Comparison of ENCODE assay signal across 13 cellular contexts in genomic region chr5:151805414-151806225, GRCh38. TPM values are rescaled to one million over a fixed set of nuclear protein-coding genes. Genes with fewer than 3 reads are reported as not detected.
DNase-seq lines count a peak whose midpoint lies in the region; ATAC-seq and TF ChIP-seq lines count a peak whose summit lies in the region.
"Had no signal": no experiment of that assay in that cellular context is flagged by ENCODE, and none has a peak within 500 bp of the region (broad histone marks: within the 10 kb centered on the region; RNA-seq: fewer than 3 reads in every experiment).

No MANE protein-coding gene starts in this region.

- H3K27ac Mint-ChIP-seq in activated T-cell treated with anti-CD3 and anti-CD28 coated beads, Interleukin-2, amount 50 U/mL, for 24 hours = peak overlapping the region; percentile 61

- H3K9me3 ChIP-seq in SK-N-MC (ENCODE audit: low read depth, low read length) = no peaks in the 10 kb centered on the region
- H3K9me3 ChIP-seq in heart left ventricle = no peaks in the 10 kb centered on the region
- no peaks in the 10 kb centered on the region for H3K9me3 ChIP-seq in subcutaneous abdominal adipose tissue (ENCODE audit: control insufficient read depth in 5 of 5, low read length in 5 of 5)
- H3K9me3 ChIP-seq: thoracic aorta had no signal

- peaks cover 54% of the 10 kb centered on the region for H3K4me1 Mint-ChIP-seq in activated T-cell treated with anti-CD3 and anti-CD28 coated beads, Interleukin-2, amount 50 U/mL, for 24 hours (ENCODE audit: low read depth)

- H3K36me3 Mint-ChIP-seq in activated T-cell treated with anti-CD3 and anti-CD28 coated beads, Interleukin-2, amount 50 U/mL, for 24 hours (ENCODE audit: low read depth) = peaks cover 98% of the 10 kb centered on the region

- intact Hi-C loops in heart left ventricle (cut with DNase I) = no loop called here

- peaks cover 4% of the 10 kb centered on the region for H3K9me3 Mint-ChIP-seq in activated T-cell treated with anti-CD3 and anti-CD28 coated beads, Interleukin-2, amount 50 U/mL, for 24 hours

- H3K27me3 ChIP-seq in heart left ventricle (no peaks in the 10 kb centered on the region), subcutaneous abdominal adipose tissue (ENCODE audit: control insufficient read depth in 5 of 5, insufficient read depth in 4 of 5, low read length in 5 of 5) (no peaks in the 10 kb centered on the region)

- H3K27ac ChIP-seq in SK-N-MC (0 out of 2 replicates have a peak overlapping the region, but pooled peaks have one; percentile 23), heart left ventricle (peak overlapping the region in 1 of 12 donors; percentile 4), subcutaneous abdominal adipose tissue (ENCODE audit: low read depth, low read length) (peak overlapping the region; percentile 44)
- H3K27ac ChIP-seq: thoracic aorta had no signal

- no peak for TF ChIP-seq POLR2A in heart left ventricle (IDR thresholded peaks at IDR 0.05)

- H3K36me3 ChIP-seq in SK-N-MC (ENCODE audit: insufficient read depth, low read length) (peaks cover 98% of the 10 kb centered on the region), heart left ventricle (peaks cover 0 to 87% (median 76%) of the 10 kb centered on the region in 9 donors), subcutaneous abdominal adipose tissue (ENCODE audit: control insufficient read depth in 5 of 5, insufficient read depth in 5 of 5, low read length in 5 of 5) (peaks cover 20 to 39% (median 32%) of the 10 kb centered on the region in 5 donors)

- no peak overlapping the region for H3K4me3 ChIP-seq in SK-N-MC
- H3K4me3 ChIP-seq in heart left ventricle = no peak overlapping the region
- no peak overlapping the region for H3K4me3 ChIP-seq in subcutaneous abdominal adipose tissue (ENCODE audit: low read depth in 1 of 5, low read length in 5 of 5)
- H3K4me3 ChIP-seq: thoracic aorta had no signal

- TF ChIP-seq CTCF in heart left ventricle (IDR thresholded peaks at IDR 0.05) = no peak

- ATAC-seq in heart left ventricle (peak in 3 of 4 donors; percentile 57 to 85 (median 76)), HG02610 (IDR thresholded peaks at IDR 0.05; ENCODE audit: unreplicated experiment) (no peak), esophagus mucosa (no peak)

- H3K4me1 ChIP-seq in heart left ventricle = peaks cover 0 to 35% (median 12%) of the 10 kb centered on the region in 12 donors
- peaks cover 0 to 27% (median 11%) of the 10 kb centered on the region in 5 donors for H3K4me1 ChIP-seq in subcutaneous abdominal adipose tissue (ENCODE audit: control insufficient read depth in 5 of 5, insufficient read depth in 5 of 5, low read length in 5 of 5)

- H3K27me3 Mint-ChIP-seq in activated T-cell treated with anti-CD3 and anti-CD28 coated beads, Interleukin-2, amount 50 U/mL, for 24 hours = no peaks in the 10 kb centered on the region

- H3K4me3 Mint-ChIP-seq in activated T-cell treated with anti-CD3 and anti-CD28 coated beads, Interleukin-2, amount 50 U/mL, for 24 hours = no peak overlapping the region

- no peak for DNase-seq in activated T-cell treated with anti-CD3 and anti-CD28 coated beads, Interleukin-2, amount 50 U/mL, for 24 hours
- no peak for DNase-seq in activated T-cell treated with anti-CD3 and anti-CD28 coated beads, Interleukin-2, amount 50 U/mL, for 48 hours
- DNase-seq in SK-N-MC (ENCODE audit: low read depth, low spot score) (no peak), heart left ventricle (no peak), hippocampal formation (lab: John Stamatoyannopoulos, UW) (no peak)
- DNase-seq: activated CD4-positive, alpha-beta T cell treated with anti-CD3 and anti-CD28 coated beads, Interleukin-2, amount 50 U/mL, for 1 hour; activated naive CD4-positive, alpha-beta T cell treated with anti-CD3 and anti-CD28 coated beads, Interleukin-2, amount 50 U/mL, for 16 hours; NCI-H2029 treated with DMSO at 0.1 percent for 48 hours; retina had no signal

- WGBS in heart left ventricle, 4 donors = 89 to 95% (median 94%) methylated on average over 3 of the region's 3 CpGs

- H3K9ac ChIP-seq in SK-N-MC (ENCODE audit: insufficient read length) (no peak overlapping the region), subcutaneous abdominal adipose tissue (ENCODE audit: low read length in 5 of 5) (no peak overlapping the region)

RNA-seq across cellular contexts. Expression of gene G3BP1, which starts 33.9 kb away (rescaled TPM):
- total RNA-seq in heart left ventricle (100 to 1,000 TPM in 4 of 9 donors, 10 to 100 TPM in 5; 64.5 to 133 (median 98.1) TPM), esophagus mucosa (146 TPM)
- polyA plus RNA-seq in heart left ventricle = 10 to 100 TPM; 12.7 to 29.0 TPM

RNA-seq across cellular contexts. Expression of gene ATOX1, which starts 47.2 kb away (rescaled TPM):
- total RNA-seq in heart left ventricle = 100 to 1,000 TPM in 1 of 9 donors, 10 to 100 TPM in 8; 52.1 to 149 (median 66.5) TPM
- 100 to 1,000 TPM in 1 of 2 donors, 10 to 100 TPM in 1; 92.0 to 102 TPM for polyA plus RNA-seq in heart left ventricle
- total RNA-seq in esophagus mucosa = 84.7 TPM

Comparison
In these comparisons a context has a peak if more than half of its experiments do, and no peak if none do; other contexts are left out.
1. ATAC-seq: peak in heart left ventricle (3 of 4); none in HG02610 (single experiment) and esophagus mucosa (single experiment).